ENCODE assay signal across 10 cellular contexts in the genomic region with DNA sequence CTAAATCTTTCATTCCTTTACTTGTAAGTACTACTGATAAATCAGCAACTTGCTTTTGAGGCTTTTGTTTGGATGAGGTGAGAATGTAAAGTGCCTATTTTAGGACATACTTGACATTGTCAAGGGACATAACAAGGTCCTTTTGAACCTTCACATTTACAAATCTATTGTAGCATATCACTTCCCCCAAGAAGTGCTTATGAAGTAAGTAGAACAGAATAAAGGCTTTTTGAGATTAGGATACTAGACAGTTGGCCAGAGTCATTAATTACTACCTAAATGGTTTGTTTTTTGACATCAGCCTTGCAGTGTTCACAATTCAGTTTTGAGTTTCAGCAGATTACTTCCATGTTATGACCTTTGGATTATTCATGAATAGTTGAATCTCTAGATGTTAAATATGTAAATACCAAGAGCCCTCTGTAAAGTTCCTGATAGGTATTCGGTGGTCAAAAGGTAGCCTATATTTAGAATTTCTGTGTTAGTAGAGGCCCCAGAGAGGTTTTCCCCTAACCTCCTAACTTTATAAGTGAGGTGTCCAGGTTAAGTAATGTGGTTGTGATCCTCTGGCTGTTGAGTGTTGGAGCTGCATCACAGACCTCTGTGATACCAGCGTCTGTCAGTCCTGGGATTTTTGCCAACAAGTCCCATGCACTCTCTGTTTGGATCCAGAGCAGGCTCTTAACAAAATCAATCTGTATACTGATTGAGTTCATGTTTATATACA.
A peak's percentile ranks its signal among the peaks of the same experiment; 100 is the strongest.
DNase-seq lines count a peak whose midpoint lies in the region; ATAC-seq and TF ChIP-seq lines count a peak whose summit lies in the region.
"Had no signal": no experiment of that assay in that cellular context is flagged by ENCODE, and none has a peak within 500 bp of the region (broad histone marks: within the 10 kb centered on the region; RNA-seq: fewer than 3 reads in every experiment).

No MANE protein-coding gene starts in this region.

- POLR2A ChIA-PET in RWPE1 (lab: Yijun Ruan, JAX; ENCODE audit: low non-redundant PET), result no interaction called here

- no peak for TF ChIP-seq CTCF in thyroid gland (IDR thresholded peaks at IDR 0.05)
- TF ChIP-seq CTCF in RWPE1 (conservative IDR thresholded peaks at IDR 0.05; ENCODE audit: low read depth), result no peak
- TF ChIP-seq CTCF in colonic mucosa (IDR thresholded peaks at IDR 0.05), result no peak

- no peak overlapping the region for H3K9ac ChIP-seq in colonic mucosa (ENCODE audit: low read depth in 2 of 2, low read length in 2 of 2)
- H3K9ac ChIP-seq: parathyroid adenoma had no signal

- 31 to 46% methylated on average over 2 of the region's 2 CpGs for WGBS in thyroid gland, 2 donors

- CTCF ChIA-PET in RWPE1 (lab: Yijun Ruan, JAX), result no interaction called here

- DNase-seq in activated CD4-positive, alpha-beta T cell treated with anti-CD3 and anti-CD28 coated beads, Interleukin-2, amount 10 ng/mL, durations not matched to agents 24 days and 14 days, result peak; percentile 3
- DNase-seq in activated CD4-positive, alpha-beta T cell treated with anti-CD3 and anti-CD28 coated beads, Interleukin-2, amount 50 U/mL, for 48 hours, result no peak
- peak; percentile 30 to 58 for DNase-seq in SJCRH30
- DNase-seq in Right ventricle myocardium superior, result no peak
- peak; percentile 49 to 51 for DNase-seq in thyroid gland
- DNase-seq in SK-N-DZ (ENCODE audit: low spot score), result no peak
- no peak for DNase-seq in RWPE1 (ENCODE audit: low spot score)
- DNase-seq in colonic mucosa, result no peak
- DNase-seq: stimulated activated naive CD8-positive, alpha-beta T cell treated with anti-CD3 and anti-CD28 coated beads, Interleukin-15, amount 100 ng/mL, for 72 hours had no signal

- peak; percentile 93 for ATAC-seq in Right ventricle myocardium superior (ENCODE audit: poor library complexity)
- ATAC-seq: stimulated activated naive CD8-positive, alpha-beta T cell treated with anti-CD3 and anti-CD28 coated beads, Interleukin-15, amount 100 ng/mL, for 72 hours had no signal

- intact Hi-C loops in activated CD4-positive, alpha-beta T cell treated with anti-CD3 and anti-CD28 coated beads, Interleukin-2, amount 10 ng/mL, durations not matched to agents 24 days and 14 days (cut with micrococcal nuclease), result no loop called here
- intact Hi-C loops in Right ventricle myocardium superior (cut with DNase I), result no loop called here
- intact Hi-C loops in thyroid gland (cut with DNase I), result no loop called here
- intact Hi-C loops in colonic mucosa (cut with DNase I), result no loop called here

- no peak overlapping the region for H3K4me3 Mint-ChIP-seq in activated CD4-positive, alpha-beta T cell treated with anti-CD3 and anti-CD28 coated beads, Interleukin-2, amount 10 ng/mL, durations not matched to agents 24 days and 14 days
- H3K4me3 Mint-ChIP-seq: stimulated activated naive CD8-positive, alpha-beta T cell treated with anti-CD3 and anti-CD28 coated beads, Interleukin-15, amount 100 ng/mL, for 72 hours had no signal

- TF ChIP-seq POLR2A in thyroid gland (IDR thresholded peaks at IDR 0.05), result no peak

- peaks cover 21% of the 10 kb centered on the region for H3K36me3 Mint-ChIP-seq in activated CD4-positive, alpha-beta T cell treated with anti-CD3 and anti-CD28 coated beads, Interleukin-2, amount 10 ng/mL, durations not matched to agents 24 days and 14 days (ENCODE audit: low read depth)

- H3K4me3 ChIP-seq in SJCRH30, result no peak overlapping the region
- no peak overlapping the region for H3K4me3 ChIP-seq in thyroid gland (replicated peaks in 1 of 3)
- no peak overlapping the region for H3K4me3 ChIP-seq in colonic mucosa

- H3K27ac ChIP-seq in SJCRH30 (no peak overlapping the region), thyroid gland (peak overlapping the region in 2 of 3 donors; percentile 3 to 53), RWPE1 (no peak overlapping the region), colonic mucosa (no peak overlapping the region)
- H3K27ac ChIP-seq: parathyroid adenoma had no signal

- no peaks in the 10 kb centered on the region; the same call in none of the 2 replicates for H3K36me3 ChIP-seq in SJCRH30
- peaks cover 0 to 1% of the 10 kb centered on the region in 2 donors for H3K36me3 ChIP-seq in thyroid gland
- no peaks in the 10 kb centered on the region for H3K36me3 ChIP-seq in colonic mucosa

- H3K4me1 Mint-ChIP-seq in activated CD4-positive, alpha-beta T cell treated with anti-CD3 and anti-CD28 coated beads, Interleukin-2, amount 10 ng/mL, durations not matched to agents 24 days and 14 days, result peaks cover 2% of the 10 kb centered on the region

- H3K27me3 Mint-ChIP-seq in activated CD4-positive, alpha-beta T cell treated with anti-CD3 and anti-CD28 coated beads, Interleukin-2, amount 10 ng/mL, durations not matched to agents 24 days and 14 days, result no peaks in the 10 kb centered on the region
- H3K27me3 Mint-ChIP-seq: stimulated activated naive CD8-positive, alpha-beta T cell treated with anti-CD3 and anti-CD28 coated beads, Interleukin-15, amount 100 ng/mL, for 72 hours had no signal

- no peak overlapping the region for H3K27ac Mint-ChIP-seq in activated CD4-positive, alpha-beta T cell treated with anti-CD3 and anti-CD28 coated beads, Interleukin-2, amount 10 ng/mL, durations not matched to agents 24 days and 14 days

- H3K9me3 ChIP-seq in SJCRH30 (replicated peaks) (no peaks in the 10 kb centered on the region), thyroid gland (no peaks in the 10 kb centered on the region), colonic mucosa (no peaks in the 10 kb centered on the region)

- peaks cover 10% of the 10 kb centered on the region for H3K9me3 Mint-ChIP-seq in activated CD4-positive, alpha-beta T cell treated with anti-CD3 and anti-CD28 coated beads, Interleukin-2, amount 10 ng/mL, durations not matched to agents 24 days and 14 days

- H3K4me1 ChIP-seq in SJCRH30, result peaks cover 48% of the 10 kb centered on the region
- H3K4me1 ChIP-seq in thyroid gland, result peaks cover 29 to 42% of the 10 kb centered on the region in 2 donors
- no peaks in the 10 kb centered on the region for H3K4me1 ChIP-seq in colonic mucosa

- no peaks in the 10 kb centered on the region for H3K27me3 ChIP-seq in SJCRH30
- no peaks in the 10 kb centered on the region for H3K27me3 ChIP-seq in thyroid gland
- H3K27me3 ChIP-seq in colonic mucosa, result no peaks in the 10 kb centered on the region

Comparison
In these comparisons a context has a peak if more than half of its experiments do, and no peak if none do; other contexts are left out.
1. DNase-seq: peak in activated CD4-positive, alpha-beta T cell treated with anti-CD3 and anti-CD28 coated beads, Interleukin-2, amount 10 ng/mL, durations not matched to agents 24 days and 14 days (single experiment), SJCRH30 (2 of 2) and thyroid gland (2 of 2); none in activated CD4-positive, alpha-beta T cell treated with anti-CD3 and anti-CD28 coated beads, Interleukin-2, amount 50 U/mL, for 48 hours (0 of 2), Right ventricle myocardium superior (single experiment), SK-N-DZ (single experiment), RWPE1 (single experiment) and colonic mucosa (single experiment).
2. H3K27ac ChIP-seq: peak in thyroid gland (2 of 3); none in SJCRH30 (single experiment), RWPE1 (single experiment) and colonic mucosa (single experiment).